ENCODE assay signal across 26 cellular contexts in genomic region chr13:109998030-109998429, GRCh38.
A peak's percentile ranks its signal among the peaks of the same experiment; 100 is the strongest.
DNase-seq lines count a peak whose midpoint lies in the region; ATAC-seq, FAIRE-seq and TF ChIP-seq lines count a peak whose summit lies in the region.
"Had no signal": no experiment of that assay in that cellular context is flagged by ENCODE, and none has a peak within 500 bp of the region (broad histone marks: within the 10 kb centered on the region; RNA-seq: fewer than 3 reads in every experiment).

No MANE protein-coding gene starts in this region.

- in situ Hi-C loops in GM13977 (cut with MboI; ENCODE audit: low pct_unique_long_range_greater_than_20kb, low sequenced_read_pairs, unreplicated experiment): no loop called here

- CTCF ChIA-PET in A549 (lab: Yijun Ruan, JAX): interaction anchor here (2.0 kb wide), 1 partner anchor 11 kb away, joined by 12 read pairs; no protein-coding TSS in a partner anchor

- TF ChIP-seq POLR2A in A549 (IDR thresholded peaks at IDR 0.05; ENCODE audit: low read length): no peak
- TF ChIP-seq POLR2A in GM18505 (IDR thresholded peaks at IDR 0.05; ENCODE audit: borderline replicate concordance, extremely low read depth, insufficient read depth, insufficient read length): no peak

- H3K9me3 ChIP-seq in A549 (no peaks in the 10 kb centered on the region), RWPE2 (ENCODE audit: severe bottlenecking) (no peaks in the 10 kb centered on the region)
- H3K9me3 ChIP-seq: BE2C, Peyer's patch, SJSA1 had no signal

- H3K4me1 ChIP-seq in A549 (peaks cover 46% of the 10 kb centered on the region), RWPE2 (ENCODE audit: insufficient read depth, poor library complexity, severe bottlenecking) (peaks cover 33% of the 10 kb centered on the region)
- H3K4me1 ChIP-seq: BE2C, Peyer's patch had no signal

- no peak for TF ChIP-seq RAD21 in A549 (conservative IDR thresholded peaks at IDR 0.05 in 1 of 2, IDR thresholded peaks at IDR 0.05 in 1 of 2)

- no peak for FAIRE-seq in A549 (lab: Jason Lieb, UNC)
- FAIRE-seq: GM12878, GM19239, K562 had no signal

- DNase-seq in A549 (ENCODE audit: low read depth in 1 of 2, low spot score in 1 of 2): no peak
- no peak for DNase-seq in RWPE2 (ENCODE audit: low spot score)
- no peak for DNase-seq in left lobe of liver (ENCODE audit: low spot score)
- no peak for DNase-seq in GM13977 (ENCODE audit: low spot score)
- no peak for DNase-seq in dermis blood vessel endothelial cell
- DNase-seq: ACHN; BE2C; CD8-positive, alpha-beta memory T cell; DMS 273 treated with DMSO at 0.1 percent for 48 hours; DMS79; GDM1; Kasumi-1; MV-4-11; NCI-H1105 treated with DMSO at 0.1 percent for 48 hours; NCI-H1930; NCI-H2107; NCI-H510A; NCI-H69; Peyer's patch; T-cell had no signal

- ATAC-seq in A549 (no peak), RWPE2 (ENCODE audit: low read depth) (no peak), left lobe of liver (peak; percentile 74), GM18505 (IDR thresholded peaks at IDR 0.05; ENCODE audit: unreplicated experiment) (no peak)
- ATAC-seq: GM12878, K562, T-cell had no signal

- peak overlapping the region; percentile 88 for H3K27ac ChIP-seq in 22Rv1
- peak overlapping the region; percentile 37 to 42; a peak in 3 of 6 replicates for H3K27ac ChIP-seq in A549
- peak overlapping the region; percentile 43 for H3K27ac ChIP-seq in RWPE2 (ENCODE audit: poor library complexity, severe bottlenecking)
- H3K27ac ChIP-seq: Peyer's patch, SJSA1 had no signal

- no peaks in the 10 kb centered on the region for H3K27me3 ChIP-seq in RWPE2 (ENCODE audit: insufficient read depth, poor library complexity, severe bottlenecking)
- H3K27me3 ChIP-seq: Peyer's patch, SJSA1 had no signal

- no peak overlapping the region for H3K4me3 ChIP-seq in A549
- no peak overlapping the region for H3K4me3 ChIP-seq in RWPE2 (ENCODE audit: severe bottlenecking)
- H3K4me3 ChIP-seq: GM12878, K562, Peyer's patch, SJSA1 had no signal

- H3K36me3 ChIP-seq in RWPE2 (ENCODE audit: low read depth): no peaks in the 10 kb centered on the region
- H3K36me3 ChIP-seq: BE2C, Peyer's patch, SJSA1 had no signal

- peak overlapping the region; percentile 72 for H3K4me2 ChIP-seq in A549

- TF ChIP-seq EP300 in A549 (IDR thresholded peaks at IDR 0.05): no peak

- POLR2A ChIA-PET in A549 (lab: Yijun Ruan, JAX): no interaction called here

- TF ChIP-seq CTCF in 22Rv1 (IDR thresholded peaks at IDR 0.05): no peak
- TF ChIP-seq CTCF in A549 (IDR thresholded peaks at IDR 0.05): no peak
- no peak for TF ChIP-seq CTCF in RWPE2 (IDR thresholded peaks at IDR 0.05; ENCODE audit: poor library complexity, severe bottlenecking)
- TF ChIP-seq CTCF in GM13977 (IDR thresholded peaks at IDR 0.05; ENCODE audit: extremely low read depth, insufficient read depth, missing control alignments): no peak

TF ChIP-seq in A549, 52 proteins besides CTCF, POLR2A, EP300 and RAD21:
- TF ChIP-seq RNF2 (IDR thresholded peaks at IDR 0.05; ENCODE audit: borderline replicate concordance, low read depth): no peak
TF ChIP-seq in A549: peak in this region for 0.
